In genomic region chr2:53381271-53381670, GRCh38 we compare ENCODE assay signal across 16 cellular contexts.
DNase-seq lines count a peak whose midpoint lies in the region; ATAC-seq, FAIRE-seq and TF ChIP-seq lines count a peak whose summit lies in the region.
"Had no signal": no experiment of that assay in that cellular context is flagged by ENCODE, and none has a peak within 500 bp of the region (broad histone marks: within the 10 kb centered on the region; RNA-seq: fewer than 3 reads in every experiment).

No MANE protein-coding gene starts in this region.

- H3K9me3 ChIP-seq in WERI-Rb-1 (ENCODE audit: severe bottlenecking) (no peaks in the 10 kb centered on the region), heart right ventricle (peaks cover 0 to 8% (median 0%) of the 10 kb centered on the region in 11 donors), hepatocyte (ENCODE audit: low read depth) (no peaks in the 10 kb centered on the region)
- H3K9me3 ChIP-seq: BE2C had no signal

- no peak for TF ChIP-seq POLR2A in GM12892 (IDR thresholded peaks at IDR 0.05; ENCODE audit: low read depth, low read length)

- no peak for FAIRE-seq in GM12892 (lab: Jason Lieb, UNC)
- FAIRE-seq: A204.1, GM18507 had no signal

- H3K4me1 ChIP-seq in heart right ventricle, result peaks cover 0 to 15% (median 5%) of the 10 kb centered on the region in 9 donors
- H3K4me1 ChIP-seq in hepatocyte (ENCODE audit: insufficient read depth), result no peaks in the 10 kb centered on the region
- H3K4me1 ChIP-seq: BE2C had no signal

- peak; percentile 85 to 99 (median 95) for ATAC-seq in heart right ventricle
- ATAC-seq: HCT116 had no signal

- H3K27ac ChIP-seq in WERI-Rb-1 (no peak overlapping the region), heart right ventricle (no peak overlapping the region), hepatocyte (no peak overlapping the region)
- H3K27ac ChIP-seq: C4-2B had no signal

- no peaks in the 10 kb centered on the region for H3K36me3 ChIP-seq in WERI-Rb-1
- H3K36me3 ChIP-seq in heart right ventricle, result no peaks in the 10 kb centered on the region
- H3K36me3 ChIP-seq in hepatocyte (replicated peaks; ENCODE audit: insufficient read depth, low read depth), result no peaks in the 10 kb centered on the region
- H3K36me3 ChIP-seq: BE2C had no signal

- H4K20me1 ChIP-seq in hepatocyte (ENCODE audit: insufficient read depth, poor library complexity, severe bottlenecking), result no peaks in the 10 kb centered on the region

- no peak overlapping the region for H3K4me2 ChIP-seq in hepatocyte

- H3K27me3 ChIP-seq in WERI-Rb-1 (ENCODE audit: insufficient read depth, low read depth, severe bottlenecking) (no peaks in the 10 kb centered on the region), heart right ventricle (no peaks in the 10 kb centered on the region), hepatocyte (no peaks in the 10 kb centered on the region)
- H3K27me3 ChIP-seq: BE2C had no signal

- DNase-seq in NCI-H82 (lab: John Stamatoyannopoulos, UW) (peak; percentile 43), NCI-H82 treated with DMSO at 0.1 percent for 48 hours (lab: John Stamatoyannopoulos, UW; ENCODE audit: unreplicated experiment) (no peak), WERI-Rb-1 (peak; percentile 23), heart right ventricle (peak in 1 of 2 donors; percentile 60), hepatocyte (ENCODE audit: low spot score) (peak; percentile 4), mesenteric fat pad (ENCODE audit: low spot score) (no peak), GM12892 (ENCODE audit: insufficient read length) (no peak), COLO668 (lab: John Stamatoyannopoulos, UW; ENCODE audit: unreplicated experiment) (no peak)
- DNase-seq: BE2C, COR-L47, DMS53, IMR-90 had no signal

- no peaks in the 10 kb centered on the region for H3K79me2 ChIP-seq in hepatocyte

- no peaks in the 10 kb centered on the region for H3K9me2 ChIP-seq in hepatocyte (replicated peaks; ENCODE audit: insufficient read depth)

- H3K4me3 ChIP-seq in WERI-Rb-1 (ENCODE audit: low read depth, low read length) (no peak overlapping the region), heart right ventricle (no peak overlapping the region), hepatocyte (no peak overlapping the region)

- no peak overlapping the region for H2AFZ ChIP-seq in hepatocyte

- no peak for TF ChIP-seq CTCF in WERI-Rb-1 (IDR thresholded peaks at IDR 0.05; ENCODE audit: low read depth, low read length)
- no peak for TF ChIP-seq CTCF in heart right ventricle (IDR thresholded peaks at IDR 0.05)
- no peak for TF ChIP-seq CTCF in hepatocyte (IDR thresholded peaks at IDR 0.05; ENCODE audit: poor library complexity)

- intact Hi-C loops in heart right ventricle (cut with DNase I), result no loop called here

Comparison
In these comparisons a context has a peak if more than half of its experiments do, and no peak if none do; other contexts are left out.
1. DNase-seq: peak in NCI-H82 (single experiment), WERI-Rb-1 (single experiment) and hepatocyte (single experiment); none in NCI-H82 treated with DMSO at 0.1 percent for 48 hours (single experiment), mesenteric fat pad (single experiment), GM12892 (single experiment) and COLO668 (single experiment).